ENCODE assay signal across 26 cellular contexts in genomic region chr14:42687421-42687820, GRCh38.
"Had no signal": no experiment of that assay in that cellular context is flagged by ENCODE, and none has a peak within 500 bp of the region (broad histone marks: within the 10 kb centered on the region; RNA-seq: fewer than 3 reads in every experiment).

No MANE protein-coding gene starts in this region.

- DNase-seq: activated CD4-positive, alpha-beta memory T cell treated with anti-CD3 and anti-CD28 coated beads, Interleukin-2, amount 10 ng/mL, durations not matched to agents 7 days and 5 days; activated CD4-positive, alpha-beta T cell treated with anti-CD3 and anti-CD28 coated beads for 36 hours; activated CD4-positive, alpha-beta T cell treated with anti-CD3 and anti-CD28 coated beads, Interleukin-2, amount 50 U/mL, for 1 hour; activated CD8-positive, alpha-beta memory T cell treated with anti-CD3 and anti-CD28 coated beads, Interleukin-2, amount 50 U/mL, for 48 hours; activated effector memory CD4-positive, alpha-beta T cell treated with Interleukin-2 at 50 U/mL for 16 hours; activated naive CD4-positive, alpha-beta T cell; activated T-cell treated with anti-CD3 and anti-CD28 coated beads, Interleukin-2, amount 50 U/mL, for 1 hour; aorta; caudate nucleus; colonic mucosa; MV-4-11; NCI-H1092 treated with DMSO at 0.1 percent for 48 hours; NCI-H1417 treated with DMSO at 0.1 percent for 48 hours; NCI-H1694; NCI-H2029; NCI-H2107; NCI-H510A treated with DMSO at 0.1 percent for 48 hours; NCI-H69; SIG-M5; T-cell; T-helper 2 cell; T1000 had no signal

- H3K36me3 ChIP-seq: breast epithelium, colonic mucosa had no signal

- H3K27ac ChIP-seq: breast epithelium, colonic mucosa, VCaP had no signal

- H3K4me1 Mint-ChIP-seq: activated CD4-positive, alpha-beta memory T cell treated with anti-CD3 and anti-CD28 coated beads, Interleukin-2, amount 10 ng/mL, durations not matched to agents 7 days and 5 days; activated CD4-positive, alpha-beta T cell treated with anti-CD3 and anti-CD28 coated beads for 36 hours; activated naive CD4-positive, alpha-beta T cell treated with anti-CD3 and anti-CD28 coated beads, Interleukin-2, amount 50 U/mL, for 24 hours; T-cell had no signal

- H3K36me3 Mint-ChIP-seq: activated naive CD4-positive, alpha-beta T cell treated with anti-CD3 and anti-CD28 coated beads, Interleukin-2, amount 50 U/mL, for 24 hours; T-cell had no signal

- ATAC-seq: activated CD4-positive, alpha-beta T cell treated with anti-CD3 and anti-CD28 coated beads for 36 hours; T-cell had no signal

- H3K9me3 ChIP-seq: breast epithelium, colonic mucosa had no signal

- H3K27me3 ChIP-seq: breast epithelium, colonic mucosa had no signal

- H3K4me3 ChIP-seq: breast epithelium, colonic mucosa had no signal

- H3K4me1 ChIP-seq: breast epithelium, colonic mucosa had no signal

- H3K4me3 Mint-ChIP-seq: activated CD4-positive, alpha-beta memory T cell treated with anti-CD3 and anti-CD28 coated beads, Interleukin-2, amount 10 ng/mL, durations not matched to agents 7 days and 5 days; activated CD4-positive, alpha-beta T cell treated with anti-CD3 and anti-CD28 coated beads for 36 hours; activated naive CD4-positive, alpha-beta T cell treated with anti-CD3 and anti-CD28 coated beads, Interleukin-2, amount 50 U/mL, for 24 hours; activated T-helper 1 cell treated with anti-CD3 and anti-CD28 coated beads, Interleukin-12 subunit alpha, Interleukin-12 subunit beta, Interleukin-2, Interleukin-4 antibody, amounts not matched to agents 30 ng/mL and 10 ng/mL and 1 ng/mL, durations not matched to agents 14 hours and 24 hours and 36 hours; T-cell had no signal

- H3K27ac Mint-ChIP-seq: activated CD4-positive, alpha-beta memory T cell treated with anti-CD3 and anti-CD28 coated beads, Interleukin-2, amount 10 ng/mL, durations not matched to agents 7 days and 5 days; activated CD4-positive, alpha-beta T cell treated with anti-CD3 and anti-CD28 coated beads for 36 hours; activated naive CD4-positive, alpha-beta T cell treated with anti-CD3 and anti-CD28 coated beads, Interleukin-2, amount 50 U/mL, for 24 hours; activated T-helper 1 cell treated with anti-CD3 and anti-CD28 coated beads, Interleukin-12 subunit alpha, Interleukin-12 subunit beta, Interleukin-2, Interleukin-4 antibody, amounts not matched to agents 30 ng/mL and 10 ng/mL and 1 ng/mL, durations not matched to agents 14 hours and 24 hours and 36 hours; T-cell had no signal

- H3K27me3 Mint-ChIP-seq: activated CD4-positive, alpha-beta memory T cell treated with anti-CD3 and anti-CD28 coated beads, Interleukin-2, amount 10 ng/mL, durations not matched to agents 7 days and 5 days; activated CD4-positive, alpha-beta T cell treated with anti-CD3 and anti-CD28 coated beads for 36 hours; activated naive CD4-positive, alpha-beta T cell treated with anti-CD3 and anti-CD28 coated beads, Interleukin-2, amount 50 U/mL, for 24 hours; T-cell had no signal
